15 cellular contexts compared by ENCODE assay signal in genomic region chr13:98487522-98487921, GRCh38.
DNase-seq lines count a peak whose midpoint lies in the region; ATAC-seq and TF ChIP-seq lines count a peak whose summit lies in the region.
"Had no signal": no experiment of that assay in that cellular context is flagged by ENCODE, and none has a peak within 500 bp of the region (broad histone marks: within the 10 kb centered on the region; RNA-seq: fewer than 3 reads in every experiment).

No MANE protein-coding gene starts in this region.

- no peaks in the 10 kb centered on the region for H3K9me3 ChIP-seq in BLaER1
- no peaks in the 10 kb centered on the region for H3K9me3 ChIP-seq in OCI-LY7 (ENCODE audit: low read length)
- H3K9me3 ChIP-seq: tibial artery had no signal

- H3K9ac ChIP-seq in BLaER1: no peak overlapping the region

- peaks cover 76% of the 10 kb centered on the region for H3K4me1 ChIP-seq in BLaER1
- H3K4me1 ChIP-seq in OCI-LY7 (ENCODE audit: insufficient read depth, low read length, poor library complexity, severe bottlenecking): peaks cover 48% of the 10 kb centered on the region

- TF ChIP-seq CTCF in OCI-LY7 (conservative IDR thresholded peaks at IDR 0.05; ENCODE audit: low read length): no peak

- DNase-seq in OCI-LY7 (ENCODE audit: low spot score) (peak; percentile 75), germinal center (ENCODE audit: low spot score) (peak; percentile 54), globus pallidus (ENCODE audit: low spot score) (no peak)
- DNase-seq in central memory CD4-positive, alpha-beta T cell: no peak
- DNase-seq: activated CD4-positive, alpha-beta T cell treated with anti-CD3 and anti-CD28 coated beads, Interleukin-2, amount 50 U/mL, for 4 hours; activated gamma-delta T cell; DMS53; NCI-H187; NCI-H69; SHP77 treated with DMSO at 0.1 percent for 48 hours had no signal

- no peak overlapping the region for H2AFZ ChIP-seq in OCI-LY7 (ENCODE audit: low read length)

- ATAC-seq in GM21717 (IDR thresholded peaks at IDR 0.05; ENCODE audit: unreplicated experiment): peak; percentile 48
- no peak for ATAC-seq in GM21528 (IDR thresholded peaks at IDR 0.05; ENCODE audit: low FRiP score, unreplicated experiment)
- ATAC-seq in HG02610 (IDR thresholded peaks at IDR 0.05; ENCODE audit: unreplicated experiment): no peak

- no peaks in the 10 kb centered on the region for H3K27me3 ChIP-seq in BLaER1
- H3K27me3 ChIP-seq: tibial artery had no signal

- H3K79me2 ChIP-seq in OCI-LY7 (ENCODE audit: insufficient read depth, low read depth, low read length): peaks cover 62% of the 10 kb centered on the region

- CTCF ChIA-PET in OCI-LY7 (lab: Charles Lee; ENCODE audit: unreplicated experiment): interaction anchor here (0.6 to 1.0 kb wide), 4 partner anchors 11 to 95 kb away, joined by 3 to 6 read pairs (median 4); no protein-coding TSS in a partner anchor

- no TSS peak for BruUV-seq in OCI-LY7 (replicated peaks; lab: Mats Ljungman, UMichigan)

- intact Hi-C loops in OCI-LY7 (cut with micrococcal nuclease; ENCODE audit: unreplicated experiment): loop anchor here (5.0 kb wide), 1 partner anchor 40 kb away; no protein-coding TSS in a partner anchor

- H3K4me2 ChIP-seq in BLaER1: peak overlapping the region; percentile 44; the same call in 1 of the 2 replicates
- H3K4me2 ChIP-seq in OCI-LY7 (ENCODE audit: low read length): peak overlapping the region; percentile 74

- H4K20me1 ChIP-seq in BLaER1 (peaks cover 100% of the 10 kb centered on the region), OCI-LY7 (ENCODE audit: insufficient read depth, low read length) (peaks cover 57% of the 10 kb centered on the region)

- POLR2A ChIA-PET in OCI-LY7 (lab: Charles Lee): interaction anchor here (0.5 to 3.2 kb wide), 7 partner anchors 11 to 1409 kb away, joined by 3 to 16 read pairs (median 4); no protein-coding TSS in a partner anchor

- H3K36me3 ChIP-seq in BLaER1 (peaks cover 22% of the 10 kb centered on the region; the same call in 1 of the 2 replicates), OCI-LY7 (ENCODE audit: insufficient read depth, low read length) (no peaks in the 10 kb centered on the region)
- H3K36me3 ChIP-seq: tibial artery had no signal

- no peak overlapping the region for H3K4me3 ChIP-seq in BLaER1
- peak overlapping the region; percentile 48 for H3K4me3 ChIP-seq in OCI-LY7 (ENCODE audit: low read depth, low read length, poor library complexity, severe bottlenecking)
- H3K4me3 ChIP-seq: tibial artery had no signal

- no peaks in the 10 kb centered on the region for H3K9me2 ChIP-seq in OCI-LY7 (ENCODE audit: insufficient read depth, low read length)

- H3K27ac ChIP-seq in BLaER1: no peak overlapping the region
- peak overlapping the region; percentile 94 for H3K27ac ChIP-seq in OCI-LY7 (ENCODE audit: low read depth, low read length, poor library complexity, severe bottlenecking)
- H3K27ac ChIP-seq: tibial artery had no signal

Comparison
In these comparisons a context has a peak if more than half of its experiments do, and no peak if none do; other contexts are left out.
1. DNase-seq: peak in OCI-LY7 (single experiment) and germinal center (single experiment); none in central memory CD4-positive, alpha-beta T cell (single experiment) and globus pallidus (single experiment).